10 cellular contexts compared by ENCODE assay signal in the genomic region with DNA sequence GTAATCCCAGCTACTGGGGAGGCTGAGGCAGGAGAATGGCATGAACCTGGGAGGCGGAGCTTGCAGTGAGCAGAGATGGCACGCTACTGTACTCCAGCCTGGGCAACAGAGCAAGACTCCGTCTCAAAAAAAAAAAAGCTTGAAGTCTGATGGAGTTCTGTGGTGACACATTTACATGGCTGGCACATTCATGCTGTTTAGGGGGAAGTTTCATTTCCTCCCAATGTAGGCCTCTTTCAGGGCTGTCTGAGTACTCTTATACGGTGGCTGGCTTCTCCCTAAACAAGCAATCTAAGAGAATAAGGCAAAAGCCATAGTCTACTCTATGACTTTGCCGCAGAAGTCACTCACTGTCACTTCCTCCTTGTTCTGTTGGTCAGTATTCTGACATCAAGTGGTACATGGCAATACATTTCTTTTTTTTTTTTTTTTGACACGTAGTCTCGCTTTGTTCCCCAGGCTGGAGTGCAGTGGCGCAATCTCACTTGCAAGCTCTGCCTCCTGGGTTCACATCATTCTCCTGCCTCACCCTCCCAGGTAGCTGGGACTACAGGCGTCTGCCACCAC. TPM values are rescaled to one million over a fixed set of nuclear protein-coding genes. Genes with fewer than 3 reads are reported as not detected.
DNase-seq lines count a peak whose midpoint lies in the region; ATAC-seq and TF ChIP-seq lines count a peak whose summit lies in the region.
"Had no signal": no experiment of that assay in that cellular context is flagged by ENCODE, and none has a peak within 500 bp of the region (broad histone marks: within the 10 kb centered on the region; RNA-seq: fewer than 3 reads in every experiment).

No MANE protein-coding gene starts in this region.

- CTCF ChIA-PET in activated CD8-positive, alpha-beta memory T cell treated with anti-CD3 and anti-CD28 coated beads, Interleukin-2, amount 10 ng/mL, durations not matched to agents 7 days and 5 days (lab: Charles Lee), result no interaction called here

- H3K9me3 ChIP-seq in T-helper 17 cell (ENCODE audit: control insufficient read depth, low read length, poor library complexity, severe bottlenecking), result no peaks in the 10 kb centered on the region
- no peaks in the 10 kb centered on the region for H3K9me3 ChIP-seq in subcutaneous abdominal adipose tissue (ENCODE audit: control insufficient read depth in 5 of 5, low read length in 5 of 5)
- H3K9me3 ChIP-seq in esophagus squamous epithelium, result no peaks in the 10 kb centered on the region
- H3K9me3 ChIP-seq: SJSA1 had no signal

- peaks cover 9 to 53% (median 27%) of the 10 kb centered on the region in 5 donors for H3K36me3 ChIP-seq in subcutaneous abdominal adipose tissue (ENCODE audit: control insufficient read depth in 5 of 5, insufficient read depth in 5 of 5, low read length in 5 of 5)
- H3K36me3 ChIP-seq in esophagus squamous epithelium, result peaks cover 0 to 95% (median 22%) of the 10 kb centered on the region in 3 donors

- H3K4me3 ChIP-seq in subcutaneous abdominal adipose tissue (ENCODE audit: low read depth in 1 of 5, low read length in 5 of 5) (no peak overlapping the region), esophagus squamous epithelium (no peak overlapping the region)
- H3K4me3 ChIP-seq: SJSA1 had no signal

- no peaks in the 10 kb centered on the region for H3K9me3 Mint-ChIP-seq in activated CD8-positive, alpha-beta memory T cell treated with anti-CD3 and anti-CD28 coated beads, Interleukin-2, amount 10 ng/mL, durations not matched to agents 7 days and 5 days (ENCODE audit: low read depth)

- peak overlapping the region; percentile 36 for H3K27ac Mint-ChIP-seq in activated CD8-positive, alpha-beta memory T cell treated with anti-CD3 and anti-CD28 coated beads, Interleukin-2, amount 10 ng/mL, durations not matched to agents 7 days and 5 days
- peak overlapping the region; percentile 29 for H3K27ac Mint-ChIP-seq in T-helper 17 cell

- no peak overlapping the region for H3K9ac ChIP-seq in subcutaneous abdominal adipose tissue (ENCODE audit: low read length in 5 of 5)

- TF ChIP-seq POLR2A in esophagus squamous epithelium (IDR thresholded peaks at IDR 0.05), result no peak

- H3K4me3 Mint-ChIP-seq in activated CD8-positive, alpha-beta memory T cell treated with anti-CD3 and anti-CD28 coated beads, Interleukin-2, amount 10 ng/mL, durations not matched to agents 7 days and 5 days, result no peak overlapping the region
- H3K4me3 Mint-ChIP-seq in T-helper 17 cell, result no peak overlapping the region

- H3K4me1 ChIP-seq in subcutaneous abdominal adipose tissue (ENCODE audit: control insufficient read depth in 5 of 5, insufficient read depth in 5 of 5, low read length in 5 of 5) (peaks cover 0 to 17% (median 6%) of the 10 kb centered on the region in 5 donors), esophagus squamous epithelium (peaks cover 0 to 28% (median 7%) of the 10 kb centered on the region in 3 donors)
- H3K4me1 ChIP-seq: SJSA1 had no signal

- 82 to 83% methylated on average over 8 to 9 of the region's 9 CpGs for WGBS in esophagus squamous epithelium, 2 donors

- no peak for DNase-seq in activated CD8-positive, alpha-beta memory T cell treated with anti-CD3 and anti-CD28 coated beads, Interleukin-2, amount 10 ng/mL, durations not matched to agents 7 days and 5 days
- no peak for DNase-seq in activated CD8-positive, alpha-beta memory T cell treated with anti-CD3 and anti-CD28 coated beads, Interleukin-2, amount 50 U/mL, for 48 hours
- DNase-seq in T-helper 17 cell (no peak), esophagus squamous epithelium (lab: John Stamatoyannopoulos, UW) (no peak), hypothalamus (lab: John Stamatoyannopoulos, UW) (no peak), SHP77 (lab: John Stamatoyannopoulos, UW) (no peak)

- peaks cover 57% of the 10 kb centered on the region for H3K36me3 Mint-ChIP-seq in activated CD8-positive, alpha-beta memory T cell treated with anti-CD3 and anti-CD28 coated beads, Interleukin-2, amount 10 ng/mL, durations not matched to agents 7 days and 5 days
- peaks cover 2% of the 10 kb centered on the region for H3K36me3 Mint-ChIP-seq in T-helper 17 cell (ENCODE audit: low read depth)

- H3K27ac ChIP-seq in subcutaneous abdominal adipose tissue (ENCODE audit: low read depth, low read length), result peak overlapping the region; percentile 16
- peak overlapping the region in 2 of 4 donors; percentile 21 to 50 for H3K27ac ChIP-seq in esophagus squamous epithelium
- H3K27ac ChIP-seq: SJSA1 had no signal

- no peaks in the 10 kb centered on the region for H3K27me3 Mint-ChIP-seq in activated CD8-positive, alpha-beta memory T cell treated with anti-CD3 and anti-CD28 coated beads, Interleukin-2, amount 10 ng/mL, durations not matched to agents 7 days and 5 days
- H3K27me3 Mint-ChIP-seq in T-helper 17 cell, result no peaks in the 10 kb centered on the region

- H3K27me3 ChIP-seq in subcutaneous abdominal adipose tissue (ENCODE audit: control insufficient read depth in 5 of 5, insufficient read depth in 4 of 5, low read length in 5 of 5) (no peaks in the 10 kb centered on the region), esophagus squamous epithelium (no peaks in the 10 kb centered on the region)
- H3K27me3 ChIP-seq: SJSA1 had no signal

- peak; percentile 22 for ATAC-seq in activated CD8-positive, alpha-beta memory T cell treated with anti-CD3 and anti-CD28 coated beads, Interleukin-2, amount 10 ng/mL, durations not matched to agents 7 days and 5 days
- peak; percentile 51 for ATAC-seq in HG02970 (IDR thresholded peaks at IDR 0.05; ENCODE audit: low FRiP score, unreplicated experiment)
- ATAC-seq in T-helper 17 cell, result peak; percentile 73
- ATAC-seq: HCT116 had no signal

- intact Hi-C loops in esophagus squamous epithelium (cut with DNase I), result no loop called here

- H3K4me1 Mint-ChIP-seq in activated CD8-positive, alpha-beta memory T cell treated with anti-CD3 and anti-CD28 coated beads, Interleukin-2, amount 10 ng/mL, durations not matched to agents 7 days and 5 days, result peaks cover 43% of the 10 kb centered on the region
- H3K4me1 Mint-ChIP-seq in T-helper 17 cell, result peaks cover 18% of the 10 kb centered on the region

- no peak for TF ChIP-seq CTCF in esophagus squamous epithelium (IDR thresholded peaks at IDR 0.05)

RNA-seq across cellular contexts. Expression of a gene that starts 41.2 kb away (rescaled TPM):
- total RNA-seq in activated CD8-positive, alpha-beta memory T cell treated with anti-CD3 and anti-CD28 coated beads, Interleukin-2, amount 10 ng/mL, durations not matched to agents 7 days and 5 days, result 10 to 100 TPM; 21.1 to 21.2 TPM
- total RNA-seq in T-helper 17 cell (1 to 10 TPM in 1 of 2 donors, not detected in 1; 1.2 TPM), esophagus squamous epithelium (10 to 100 TPM in 2 of 4 donors, 1 to 10 TPM in 2; 2.7 to 16.3 (median 7.3) TPM)

RNA-seq across cellular contexts. Expression of a gene that starts 41.5 kb away (rescaled TPM):
- 100 to 1,000 TPM; 234 to 334 TPM for total RNA-seq in activated CD8-positive, alpha-beta memory T cell treated with anti-CD3 and anti-CD28 coated beads, Interleukin-2, amount 10 ng/mL, durations not matched to agents 7 days and 5 days
- total RNA-seq in T-helper 17 cell (10 to 100 TPM in 1 of 2 donors, 1 to 10 TPM in 1; 7.8 to 16.3 TPM), esophagus squamous epithelium (10 to 100 TPM; 26.5 to 47.7 (median 37.6) TPM)

Comparison
In these comparisons a context has a peak if more than half of its experiments do, and no peak if none do; other contexts are left out.
1. ATAC-seq: peak in every context shown above with its lines; median percentile 73 in T-helper 17 cell; 51 in HG02970; 22 in activated CD8-positive, alpha-beta memory T cell treated with anti-CD3 and anti-CD28 coated beads, Interleukin-2, amount 10 ng/mL, durations not matched to agents 7 days and 5 days.
2. RNA of a gene that starts 41.5 kb away (total RNA-seq): 234 to 334 TPM in activated CD8-positive, alpha-beta memory T cell treated with anti-CD3 and anti-CD28 coated beads, Interleukin-2, amount 10 ng/mL, durations not matched to agents 7 days and 5 days; 26.5 to 47.7 TPM in esophagus squamous epithelium and 7.8 to 16.3 TPM in T-helper 17 cell; every median in the first group is over 4 times any median in the second.